In the genomic region with DNA sequence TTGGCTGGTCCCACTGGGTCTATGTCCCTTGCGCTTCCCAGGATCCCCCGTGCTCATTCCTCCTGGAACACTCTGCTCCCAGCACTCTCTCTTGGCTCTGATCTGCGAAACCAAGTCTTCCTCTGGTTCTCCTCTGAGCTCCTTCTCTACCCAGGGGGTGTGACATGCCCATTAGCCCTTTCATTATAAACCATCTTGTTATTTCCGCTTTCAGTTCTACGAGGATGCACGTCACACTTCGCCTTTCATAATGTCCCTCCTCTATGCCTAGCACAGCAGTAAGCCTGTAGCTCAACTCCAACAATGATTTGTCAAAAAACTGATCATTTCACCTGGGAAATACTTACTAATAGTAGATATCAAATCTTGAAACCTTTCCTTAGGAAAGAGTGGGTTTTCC, we compare ENCODE assay signal across 2 cellular contexts.
TF ChIP-seq lines count a peak whose summit lies in the region.

No MANE protein-coding gene starts in this region.

TF ChIP-seq in A549, 52 proteins besides CTCF, POLR2A, EP300 and RAD21:
- TF ChIP-seq ESRRA (IDR thresholded peaks at IDR 0.05; ENCODE audit: borderline replicate concordance, low read length) (no peak), RARB (CRISPR knock-in tag; IDR thresholded peaks at IDR 0.05) (no peak), CBX8 (IDR thresholded peaks at IDR 0.05) (no peak), KDM5A (IDR thresholded peaks at IDR 0.05) (no peak), MYC (IDR thresholded peaks at IDR 0.05; ENCODE audit: borderline replicate concordance, low read length) (no peak), TFCP2L1 (CRISPR knock-in tag; IDR thresholded peaks at IDR 0.05) (no peak), GATA3 (IDR thresholded peaks at IDR 0.05; ENCODE audit: borderline replicate concordance) (no peak), HEYL (CRISPR knock-in tag; IDR thresholded peaks at IDR 0.05) (no peak)
- TF ChIP-seq, protein P1, sequence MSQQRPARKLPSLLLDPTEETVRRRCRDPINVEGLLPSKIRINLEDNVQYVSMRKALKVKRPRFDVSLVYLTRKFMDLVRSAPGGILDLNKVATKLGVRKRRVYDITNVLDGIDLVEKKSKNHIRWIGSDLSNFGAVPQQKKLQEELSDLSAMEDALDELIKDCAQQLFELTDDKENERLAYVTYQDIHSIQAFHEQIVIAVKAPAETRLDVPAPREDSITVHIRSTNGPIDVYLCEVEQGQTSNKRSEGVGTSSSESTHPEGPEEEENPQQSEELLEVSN (IDR thresholded peaks at IDR 0.05; ENCODE audit: borderline replicate concordance, low read depth), result no peak
- TF ChIP-seq, protein P2, sequence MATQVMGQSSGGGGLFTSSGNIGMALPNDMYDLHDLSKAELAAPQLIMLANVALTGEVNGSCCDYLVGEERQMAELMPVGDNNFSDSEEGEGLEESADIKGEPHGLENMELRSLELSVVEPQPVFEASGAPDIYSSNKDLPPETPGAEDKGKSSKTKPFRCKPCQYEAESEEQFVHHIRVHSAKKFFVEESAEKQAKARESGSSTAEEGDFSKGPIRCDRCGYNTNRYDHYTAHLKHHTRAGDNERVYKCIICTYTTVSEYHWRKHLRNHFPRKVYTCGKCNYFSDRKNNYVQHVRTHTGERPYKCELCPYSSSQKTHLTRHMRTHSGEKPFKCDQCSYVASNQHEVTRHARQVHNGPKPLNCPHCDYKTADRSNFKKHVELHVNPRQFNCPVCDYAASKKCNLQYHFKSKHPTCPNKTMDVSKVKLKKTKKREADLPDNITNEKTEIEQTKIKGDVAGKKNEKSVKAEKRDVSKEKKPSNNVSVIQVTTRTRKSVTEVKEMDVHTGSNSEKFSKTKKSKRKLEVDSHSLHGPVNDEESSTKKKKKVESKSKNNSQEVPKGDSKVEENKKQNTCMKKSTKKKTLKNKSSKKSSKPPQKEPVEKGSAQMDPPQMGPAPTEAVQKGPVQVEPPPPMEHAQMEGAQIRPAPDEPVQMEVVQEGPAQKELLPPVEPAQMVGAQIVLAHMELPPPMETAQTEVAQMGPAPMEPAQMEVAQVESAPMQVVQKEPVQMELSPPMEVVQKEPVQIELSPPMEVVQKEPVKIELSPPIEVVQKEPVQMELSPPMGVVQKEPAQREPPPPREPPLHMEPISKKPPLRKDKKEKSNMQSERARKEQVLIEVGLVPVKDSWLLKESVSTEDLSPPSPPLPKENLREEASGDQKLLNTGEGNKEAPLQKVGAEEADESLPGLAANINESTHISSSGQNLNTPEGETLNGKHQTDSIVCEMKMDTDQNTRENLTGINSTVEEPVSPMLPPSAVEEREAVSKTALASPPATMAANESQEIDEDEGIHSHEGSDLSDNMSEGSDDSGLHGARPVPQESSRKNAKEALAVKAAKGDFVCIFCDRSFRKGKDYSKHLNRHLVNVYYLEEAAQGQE (IDR thresholded peaks at IDR 0.05), result no peak
- TF ChIP-seq, protein P3, sequence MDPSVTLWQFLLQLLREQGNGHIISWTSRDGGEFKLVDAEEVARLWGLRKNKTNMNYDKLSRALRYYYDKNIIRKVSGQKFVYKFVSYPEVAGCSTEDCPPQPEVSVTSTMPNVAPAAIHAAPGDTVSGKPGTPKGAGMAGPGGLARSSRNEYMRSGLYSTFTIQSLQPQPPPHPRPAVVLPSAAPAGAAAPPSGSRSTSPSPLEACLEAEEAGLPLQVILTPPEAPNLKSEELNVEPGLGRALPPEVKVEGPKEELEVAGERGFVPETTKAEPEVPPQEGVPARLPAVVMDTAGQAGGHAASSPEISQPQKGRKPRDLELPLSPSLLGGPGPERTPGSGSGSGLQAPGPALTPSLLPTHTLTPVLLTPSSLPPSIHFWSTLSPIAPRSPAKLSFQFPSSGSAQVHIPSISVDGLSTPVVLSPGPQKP (IDR thresholded peaks at IDR 0.05; ENCODE audit: low read depth, low read length), result no peak

TF ChIP-seq in GM12878, 131 proteins besides CTCF, POLR2A, EP300 and RAD21:
- TF ChIP-seq CBFB (IDR thresholded peaks at IDR 0.05; ENCODE audit: low read depth) (no peak), BHLHE40 (IDR thresholded peaks at IDR 0.05; ENCODE audit: borderline replicate concordance in 1 of 2, low read depth in 2 of 2, low read length in 1 of 2) (no peak), ATF7 (IDR thresholded peaks at IDR 0.05; ENCODE audit: low read depth) (no peak), ETV6 (conservative IDR thresholded peaks at IDR 0.05 in 1 of 2, IDR thresholded peaks at IDR 0.05 in 1 of 2; ENCODE audit: borderline replicate concordance in 1 of 2, low read depth in 1 of 2) (no peak), RFX5 (IDR thresholded peaks at IDR 0.05; ENCODE audit: low read depth, low read length) (no peak), STAT1 (conservative IDR thresholded peaks at IDR 0.05) (no peak)
- TF ChIP-seq, protein P4, sequence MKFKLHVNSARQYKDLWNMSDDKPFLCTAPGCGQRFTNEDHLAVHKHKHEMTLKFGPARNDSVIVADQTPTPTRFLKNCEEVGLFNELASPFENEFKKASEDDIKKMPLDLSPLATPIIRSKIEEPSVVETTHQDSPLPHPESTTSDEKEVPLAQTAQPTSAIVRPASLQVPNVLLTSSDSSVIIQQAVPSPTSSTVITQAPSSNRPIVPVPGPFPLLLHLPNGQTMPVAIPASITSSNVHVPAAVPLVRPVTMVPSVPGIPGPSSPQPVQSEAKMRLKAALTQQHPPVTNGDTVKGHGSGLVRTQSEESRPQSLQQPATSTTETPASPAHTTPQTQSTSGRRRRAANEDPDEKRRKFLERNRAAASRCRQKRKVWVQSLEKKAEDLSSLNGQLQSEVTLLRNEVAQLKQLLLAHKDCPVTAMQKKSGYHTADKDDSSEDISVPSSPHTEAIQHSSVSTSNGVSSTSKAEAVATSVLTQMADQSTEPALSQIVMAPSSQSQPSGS (IDR thresholded peaks at IDR 0.05; ENCODE audit: low read length), result no peak
